Comparison of ENCODE assay signal across 18 cellular contexts in genomic region chr1:2609271-2610035, GRCh38. TPM values are rescaled to one million over a fixed set of nuclear protein-coding genes. Genes with fewer than 3 reads are reported as not detected.
DNase-seq lines count a peak whose midpoint lies in the region; ATAC-seq and TF ChIP-seq lines count a peak whose summit lies in the region.
"Had no signal": no experiment of that assay in that cellular context is flagged by ENCODE, and none has a peak within 500 bp of the region (broad histone marks: within the 10 kb centered on the region; RNA-seq: fewer than 3 reads in every experiment).

No MANE protein-coding gene starts in this region.

- H2AFZ ChIP-seq in osteoblast (ENCODE audit: low read length), result no peak overlapping the region

- peak; percentile 15 for DNase-seq in left cardiac atrium
- no peak for DNase-seq in right atrium auricular region (ENCODE audit: low spot score)
- DNase-seq in left ventricle myocardium superior, result peak; percentile 29
- peak; percentile 35 for DNase-seq in osteoblast (ENCODE audit: insufficient read length, low spot score, missing footprints)
- no peak for DNase-seq in glomerular visceral epithelial cell (ENCODE audit: extremely low spot score)
- DNase-seq in NCI-H446 (lab: John Stamatoyannopoulos, UW), result no peak
- no peak for DNase-seq in colonic mucosa
- DNase-seq: activated CD4-positive, alpha-beta T cell treated with anti-CD3 and anti-CD28 coated beads for 48 hours; activated naive CD8-positive, alpha-beta T cell treated with anti-CD3 and anti-CD28 coated beads for 36 hours; DND-41; effector CD4-positive, alpha-beta T cell; NCI-H187 treated with DMSO at 0.1 percent for 48 hours had no signal

- H3K4me3 ChIP-seq in right atrium auricular region (no peak overlapping the region), osteoblast (ENCODE audit: insufficient read depth, low read length) (no peak overlapping the region), colonic mucosa (no peak overlapping the region)
- H3K4me3 ChIP-seq: BLaER1 treated with 17β-estradiol and CSF1 and Interleukin-3, amounts not matched to agents 10 nM and 100 nM; HAP-1; upper lobe of left lung had no signal

- H3K27ac ChIP-seq in right atrium auricular region (no peak overlapping the region), osteoblast (ENCODE audit: low read depth, low read length) (no peak overlapping the region), colonic mucosa (no peak overlapping the region)
- H3K27ac ChIP-seq: BLaER1 treated with 17β-estradiol and CSF1 and Interleukin-3, amounts not matched to agents 10 nM and 100 nM; HL-60; upper lobe of left lung had no signal

- no peak for TF ChIP-seq CTCF in right atrium auricular region (IDR thresholded peaks at IDR 0.05)
- TF ChIP-seq CTCF in osteoblast (IDR thresholded peaks at IDR 0.05; ENCODE audit: extremely low read depth, low read depth, low read length), result no peak
- TF ChIP-seq CTCF in colonic mucosa (IDR thresholded peaks at IDR 0.05), result no peak

- H3K79me2 ChIP-seq in osteoblast (ENCODE audit: insufficient read depth, low read length), result no peaks in the 10 kb centered on the region

- H3K36me3 ChIP-seq in right atrium auricular region (no peaks in the 10 kb centered on the region), osteoblast (ENCODE audit: insufficient read depth, low read length) (no peaks in the 10 kb centered on the region), colonic mucosa (no peaks in the 10 kb centered on the region)
- H3K36me3 ChIP-seq: BLaER1 treated with 17β-estradiol and CSF1 and Interleukin-3, amounts not matched to agents 10 nM and 100 nM; HAP-1; upper lobe of left lung had no signal

- H3K27me3 ChIP-seq in right atrium auricular region, result no peaks in the 10 kb centered on the region
- H3K27me3 ChIP-seq in osteoblast (ENCODE audit: insufficient read depth, low read length), result no peaks in the 10 kb centered on the region
- H3K27me3 ChIP-seq in colonic mucosa, result peaks cover 3% of the 10 kb centered on the region
- H3K27me3 ChIP-seq: upper lobe of left lung had no signal

- H3K4me1 ChIP-seq in right atrium auricular region (peaks cover 0 to 8% of the 10 kb centered on the region in 2 donors), osteoblast (ENCODE audit: insufficient read depth, low read length) (no peaks in the 10 kb centered on the region), colonic mucosa (no peaks in the 10 kb centered on the region)
- H3K4me1 ChIP-seq: HAP-1 had no signal

- intact Hi-C loops in left cardiac atrium (cut with DNase I) (no loop called here), left ventricle myocardium superior (cut with micrococcal nuclease) (no loop called here), colonic mucosa (cut with DNase I) (no loop called here)

- no peak overlapping the region for H3K4me2 ChIP-seq in osteoblast (ENCODE audit: insufficient read depth, low read length)

- ATAC-seq in left cardiac atrium (no peak), left ventricle myocardium superior (no peak)

- no peak overlapping the region for H3K9ac ChIP-seq in colonic mucosa (ENCODE audit: low read depth in 2 of 2, low read length in 2 of 2)
- H3K9ac ChIP-seq: BLaER1 treated with 17β-estradiol and CSF1 and Interleukin-3, amounts not matched to agents 10 nM and 100 nM had no signal

- H4K20me1 ChIP-seq in osteoblast (ENCODE audit: insufficient read depth, low read length), result no peaks in the 10 kb centered on the region

- H3K9me3 ChIP-seq in right atrium auricular region, result peaks cover 0 to 12% of the 10 kb centered on the region in 2 donors
- no peaks in the 10 kb centered on the region for H3K9me3 ChIP-seq in osteoblast (ENCODE audit: low read depth, low read length)
- no peaks in the 10 kb centered on the region for H3K9me3 ChIP-seq in colonic mucosa
- H3K9me3 ChIP-seq: HAP-1 had no signal

RNA-seq across cellular contexts. Expression of gene PRXL2B, which starts 22.9 kb away (rescaled TPM):
- total RNA-seq in left cardiac atrium, result 10 to 100 TPM; 10.8 to 14.1 TPM
- 1 to 10 TPM; 6.4 to 6.8 TPM for total RNA-seq in right atrium auricular region
- total RNA-seq in left ventricle myocardium superior, result 11.2 TPM
- total RNA-seq in osteoblast, result 8.0 and 9.4 TPM in 2 replicates
- total RNA-seq in colonic mucosa, result 100 to 1,000 TPM; 105 to 120 TPM

RNA-seq across cellular contexts. Expression of gene MMEL1, which starts 23.4 kb away (rescaled TPM):
- total RNA-seq in left cardiac atrium (under 1 TPM; 0.47 to 0.68 TPM), right atrium auricular region (not detected), left ventricle myocardium superior (not detected), osteoblast (under 0.01 TPM in 1 of 2 replicates, not detected in the other), colonic mucosa (10 to 100 TPM; 11.4 to 13.9 TPM)
- total RNA-seq: epithelial cell of proximal tubule, SK-MEL-5 had no signal

RNA-seq across cellular contexts. Expression of gene TNFRSF14, which starts 53.3 kb away (rescaled TPM):
- total RNA-seq in left cardiac atrium (10 to 100 TPM; 21.6 to 22.6 TPM), right atrium auricular region (10 to 100 TPM in 1 of 2 donors, 1 to 10 TPM in 1; 9.2 to 14.5 TPM), left ventricle myocardium superior (16.0 TPM), osteoblast (29.2 and 36.6 TPM in 2 replicates), colonic mucosa (100 to 1,000 TPM; 111 to 145 TPM)

Comparison
In these comparisons a context has a peak if more than half of its experiments do, and no peak if none do; other contexts are left out.
1. DNase-seq: peak in left cardiac atrium (single experiment), left ventricle myocardium superior (single experiment) and osteoblast (single experiment); none in right atrium auricular region (single experiment), glomerular visceral epithelial cell (single experiment), NCI-H446 (0 of 2) and colonic mucosa (single experiment).
2. RNA of gene MMEL1, which starts 23.4 kb away (total RNA-seq): 11.4 to 13.9 TPM in colonic mucosa; 0.47 to 0.68 TPM in left cardiac atrium, not detected in right atrium auricular region, not detected in left ventricle myocardium superior (single experiment) and under 0.01 TPM in osteoblast; every median in the first group is over 4 times any median in the second.